Comparison of ENCODE assay signal across 15 cellular contexts in genomic region chr1:22639286-22639685, GRCh38. TPM values are rescaled to one million over a fixed set of nuclear protein-coding genes. Genes with fewer than 3 reads are reported as not detected.
DNase-seq lines count a peak whose midpoint lies in the region; ATAC-seq, FAIRE-seq and TF ChIP-seq lines count a peak whose summit lies in the region.
"Had no signal": no experiment of that assay in that cellular context is flagged by ENCODE, and none has a peak within 500 bp of the region (broad histone marks: within the 10 kb centered on the region; RNA-seq: fewer than 3 reads in every experiment).

No MANE protein-coding gene starts in this region.

- FAIRE-seq in K562 (lab: Jason Lieb, UNC) (no peak), HepG2 (lab: Jason Lieb, UNC) (no peak)
- FAIRE-seq: G401.6 had no signal

- no peaks in the 10 kb centered on the region; a peak in 1 of 7 replicates for H3K36me3 Mint-ChIP-seq in H9 (ENCODE audit: insufficient read depth in 1 of 3, low read depth in 3 of 3)

- no peaks in the 10 kb centered on the region for H3K9me3 Mint-ChIP-seq in H9
- H3K9me3 Mint-ChIP-seq: activated CD4-positive, alpha-beta T cell treated with anti-CD3 and anti-CD28 coated beads, Interleukin-2, amount 10 ng/mL, durations not matched to agents 24 days and 14 days had no signal

- H4K20me1 ChIP-seq in H9 (ENCODE audit: control insufficient read depth, insufficient read depth, insufficient read length) = peaks cover 3% of the 10 kb centered on the region
- H4K20me1 ChIP-seq in K562 (replicated peaks; ENCODE audit: control insufficient read depth, insufficient read depth, low read length) = peaks cover 28% of the 10 kb centered on the region
- H4K20me1 ChIP-seq in HepG2 (ENCODE audit: insufficient read depth, low read length) = peaks cover 3% of the 10 kb centered on the region; the same call in 1 of the 2 replicates

- H2BK20ac ChIP-seq in H9 (ENCODE audit: low read depth, low read length, poor library complexity, severe bottlenecking) = no peak overlapping the region

- no peak overlapping the region for H3K27ac ChIP-seq in H9 (ENCODE audit: insufficient read length, low read depth, low read length)
- no peak overlapping the region for H3K27ac ChIP-seq in K562 (ENCODE audit: extremely low read depth, low read depth, low read length)
- H3K27ac ChIP-seq in HepG2 (ENCODE audit: extremely low read length, insufficient read depth, low read length) = no peak overlapping the region
- H3K27ac ChIP-seq: adrenal gland, Peyer's patch had no signal

- TF ChIP-seq EP300 in K562 (IDR thresholded peaks at IDR 0.05; ENCODE audit: low read length) = 0 out of 2 replicates have a peak, but pooled peaks have one; percentile 8
- TF ChIP-seq EP300 in HepG2 (IDR thresholded peaks at IDR 0.05; ENCODE audit: low read depth in 2 of 2, low read length in 2 of 2) = no peak
- TF ChIP-seq EP300 in HepG2 (CRISPR knock-in tag; IDR thresholded peaks at IDR 0.05; ENCODE audit: borderline replicate concordance) = no peak

- no peaks in the 10 kb centered on the region for H3K23me2 ChIP-seq in H9 (ENCODE audit: insufficient read length, low read depth, low read length, poor library complexity, severe bottlenecking)

- DNase-seq in BJ (ENCODE audit: low read depth) = peak; percentile 6
- peak; percentile 84 for DNase-seq in H9
- DNase-seq in K562 (ENCODE audit: extremely low read depth in 1 of 4, low spot score in 3 of 4) = peak; percentile 70 to 89 (median 82)
- no peak for DNase-seq in HepG2 (ENCODE audit: low spot score)
- no peak for DNase-seq in NCI-H2029 treated with DMSO at 0.1 percent for 48 hours (lab: John Stamatoyannopoulos, UW)
- no peak for DNase-seq in stimulated activated CD4-positive, alpha-beta T cell treated with anti-CD3 and anti-CD28 coated beads, Interleukin-12 subunit alpha, Interleukin-12 subunit beta, amount 100 ng/mL, for 4 hours
- DNase-seq: activated CD4-positive, alpha-beta T cell treated with anti-CD3 and anti-CD28 coated beads, Interleukin-2, amount 10 ng/mL, durations not matched to agents 24 days and 14 days; MV-4-11; stimulated activated CD4-positive, alpha-beta T cell treated with anti-CD3 and anti-CD28 coated beads, Interleukin-4, amount 100 ng/mL, for 1 hour; trophoblast cell had no signal

- POLR2A ChIA-PET in BJ (lab: Charles Lee) = interaction anchor here (0.6 kb wide), 1 partner anchor 474 kb away, joined by 5 read pairs; no protein-coding TSS in a partner anchor
- POLR2A ChIA-PET in K562 (lab: Yijun Ruan, JAX) = interaction anchor here (0.6 to 1.0 kb wide), 4 partner anchors 16 to 295 kb away, joined by 3 to 4 read pairs (median 4); no protein-coding TSS in a partner anchor
- POLR2A ChIA-PET in HepG2 (lab: Yijun Ruan, JAX) = no interaction called here

- no peak overlapping the region for H3K18ac ChIP-seq in H9 (ENCODE audit: insufficient read length, low read depth, low read length)

- H3K4ac ChIP-seq in H9 (ENCODE audit: low read depth, low read length) = no peak overlapping the region

- H4K5ac ChIP-seq in H9 (ENCODE audit: insufficient read length, low read depth, low read length) = no peak overlapping the region

- no peak overlapping the region for H2BK5ac ChIP-seq in H9 (ENCODE audit: insufficient read length, low read length)

- H2BK15ac ChIP-seq in H9 (ENCODE audit: low read depth, low read length) = no peak overlapping the region

- TF ChIP-seq CTCF in BJ (IDR thresholded peaks at IDR 0.05; ENCODE audit: insufficient read depth, low read depth, low read length) (0 out of 2 replicates have a peak, but pooled peaks have one; percentile 13), H9 (conservative IDR thresholded peaks at IDR 0.05) (peak; percentile 60), K562 (IDR thresholded peaks at IDR 0.05 in 2 of 3, conservative IDR thresholded peaks at IDR 0.05 in 1 of 3; ENCODE audit: insufficient read depth in 2 of 3, low read depth in 1 of 3, low read length in 3 of 3) (peak; percentile 38 to 48 (median 44)), HepG2 (CRISPR knock-in tag; IDR thresholded peaks at IDR 0.05) (peak; percentile 15; the same call in 1 of the 2 replicates)

- TF ChIP-seq RAD21 in K562 (CRISPR knock-in tag; conservative IDR thresholded peaks at IDR 0.05 in 1 of 2, IDR thresholded peaks at IDR 0.05 in 1 of 2) (no peak), HepG2 (CRISPR knock-in tag; IDR thresholded peaks at IDR 0.05) (no peak)

- H3K27ac Mint-ChIP-seq in H9 = peak overlapping the region in 2 of 3 experiments; percentile 70 to 89; a peak in 3 of 7 replicates
- H3K27ac Mint-ChIP-seq: activated CD4-positive, alpha-beta T cell treated with anti-CD3 and anti-CD28 coated beads, Interleukin-2, amount 10 ng/mL, durations not matched to agents 24 days and 14 days had no signal

- peaks cover 5% of the 10 kb centered on the region for H3K27me3 ChIP-seq in BJ (ENCODE audit: control insufficient read depth, insufficient read depth, low read length)
- no peaks in the 10 kb centered on the region for H3K27me3 ChIP-seq in H9 (ENCODE audit: insufficient read depth, low read length)
- H3K27me3 ChIP-seq in K562 (ENCODE audit: control insufficient read depth in 2 of 2, insufficient read depth in 2 of 2, low read length in 2 of 2) = peaks cover 0 to 29% of the 10 kb centered on the region in 2 experiments; a peak in 2 of 5 replicates
- H3K27me3 ChIP-seq in HepG2 (ENCODE audit: control insufficient read depth in 1 of 2, insufficient read depth in 2 of 2, low read length in 2 of 2) = peaks cover 4 to 19% of the 10 kb centered on the region in 2 experiments; a peak in 3 of 5 replicates
- H3K27me3 ChIP-seq: adrenal gland, Peyer's patch had no signal

- H3K23ac ChIP-seq in H9 (ENCODE audit: insufficient read length, low read depth, low read length) = no peak overlapping the region

- H4K91ac ChIP-seq in H9 (ENCODE audit: insufficient read length, low read depth, low read length) = no peak overlapping the region

- H3K4me1 ChIP-seq in H9 (ENCODE audit: insufficient read depth, low read length) (no peaks in the 10 kb centered on the region), K562 (replicated peaks in 1 of 2; ENCODE audit: control insufficient read depth in 2 of 2, insufficient read depth in 2 of 2, low read length in 2 of 2) (peaks cover 0 to 16% of the 10 kb centered on the region in 2 experiments; a peak in 3 of 5 replicates), HepG2 (ENCODE audit: insufficient read depth, low read length) (no peaks in the 10 kb centered on the region)
- H3K4me1 ChIP-seq: Peyer's patch had no signal

- H3K14ac ChIP-seq in H9 (ENCODE audit: insufficient read depth, low read length) = no peak overlapping the region; the same call in 1 of the 2 replicates

- H2BK120ac ChIP-seq in H9 (ENCODE audit: low read depth, low read length, poor library complexity, severe bottlenecking) = no peak overlapping the region

- H3K36me3 ChIP-seq in BJ (ENCODE audit: control insufficient read depth, insufficient read depth, low read length) (no peaks in the 10 kb centered on the region), K562 (ENCODE audit: control insufficient read depth, insufficient read depth, low read length) (no peaks in the 10 kb centered on the region), HepG2 (replicated peaks in 1 of 2; ENCODE audit: control insufficient read depth in 1 of 2, insufficient read depth in 2 of 2, low read length in 2 of 2) (no peaks in the 10 kb centered on the region)
- H3K36me3 ChIP-seq: adrenal gland, Peyer's patch had no signal

- TF ChIP-seq POLR2A in K562 (conservative IDR thresholded peaks at IDR 0.05) (no peak), HepG2 (IDR thresholded peaks at IDR 0.05; ENCODE audit: insufficient read depth in 1 of 2, low read depth in 2 of 2, low read length in 2 of 2) (no peak)

- CTCF ChIA-PET in BJ (lab: Yijun Ruan, JAX) (interaction anchor here (0.6 to 8.4 kb wide), 5 partner anchors 111 to 232 kb away, joined by 3 to 237 read pairs (median 3); no protein-coding TSS in a partner anchor), K562 (lab: Yijun Ruan, JAX; ENCODE audit: low intra/inter-chr PET ratio) (interaction anchor here (0.6 to 6.1 kb wide), 2 partner anchors 217 to 512 kb away, joined by 3 to 96 read pairs; no protein-coding TSS in a partner anchor), HepG2 (lab: Yijun Ruan, JAX; ENCODE audit: low intra/inter-chr PET ratio, low total read pairs) (interaction anchor here (1.2 kb wide), 1 partner anchor 219 kb away, joined by 3 read pairs; no protein-coding TSS in a partner anchor)

- H3K4me2 ChIP-seq in H9 (ENCODE audit: insufficient read depth, insufficient read length, low read length) (peak overlapping the region; percentile 1), K562 (ENCODE audit: insufficient read depth, low read length) (peak overlapping the region; percentile 14; the same call in 1 of the 2 replicates), HepG2 (ENCODE audit: low read depth, low read length) (no peak overlapping the region)

- H3K9ac ChIP-seq in H9 (ENCODE audit: extremely low read depth, insufficient read length, low read length) (no peak overlapping the region), K562 (ENCODE audit: insufficient read depth in 1 of 2, low read depth in 2 of 2, low read length in 2 of 2) (0 out of 4 replicates have a peak overlapping the region, but pooled peaks of 1 of the 2 experiments have one; percentile 6), HepG2 (ENCODE audit: insufficient read depth, low read depth, low read length) (no peak overlapping the region)

- peaks cover 6 to 9% of the 10 kb centered on the region in 2 experiments for H3K4me1 Mint-ChIP-seq in H9
- H3K4me1 Mint-ChIP-seq: activated CD4-positive, alpha-beta T cell treated with anti-CD3 and anti-CD28 coated beads, Interleukin-2, amount 10 ng/mL, durations not matched to agents 24 days and 14 days had no signal

- no peaks in the 10 kb centered on the region for H3K79me1 ChIP-seq in H9 (ENCODE audit: insufficient read depth, low read depth, low read length, poor library complexity, severe bottlenecking)

- no CpG with 5 or more reads among the region's 8 CpGs for WGBS in H9 (ENCODE audit: extremely low coverage, insufficient read length, low lambda C conversion rate)
- 1% methylated on average over 8 of the region's 8 CpGs for WGBS in K562 (ENCODE audit: insufficient coverage, low coverage, missing lambda C conversion rate)
- WGBS in HepG2 (ENCODE audit: low lambda C conversion rate) = 20% methylated on average over 2 of the region's 8 CpGs

- H3K56ac ChIP-seq in H9 (ENCODE audit: insufficient read length, low read depth, low read length) = no peak overlapping the region

- H3K4me3 ChIP-seq in BJ (ENCODE audit: low read depth, low read length) (no peak overlapping the region), K562 (no peak overlapping the region), HepG2 (replicated peaks in 1 of 3; ENCODE audit: insufficient read depth in 1 of 3, low read depth in 2 of 3, low read length in 3 of 3) (no peak overlapping the region)

- H3K9me1 ChIP-seq in K562 (ENCODE audit: control insufficient read depth, insufficient read depth, low read length) = no peaks in the 10 kb centered on the region

- H2BK12ac ChIP-seq in H9 (ENCODE audit: insufficient read length, low read depth, low read length) = no peak overlapping the region

- no peak overlapping the region for H2AK5ac ChIP-seq in H9 (ENCODE audit: insufficient read length, low read length)

- H3K9me3 ChIP-seq in H9 (ENCODE audit: control insufficient read depth, low read depth, low read length) (no peaks in the 10 kb centered on the region), K562 (replicated peaks; ENCODE audit: control insufficient read depth, insufficient read depth, low read depth, low read length) (no peaks in the 10 kb centered on the region), HepG2 (ENCODE audit: low read length) (no peaks in the 10 kb centered on the region)
- H3K9me3 ChIP-seq: adrenal gland, Peyer's patch had no signal

- no TSS peak for BruUV-seq in K562 (replicated peaks; lab: Mats Ljungman, UMichigan)
- BruUV-seq in HepG2 (replicated peaks; lab: Mats Ljungman, UMichigan) = no TSS peak

- intact Hi-C loops in K562 (cut with micrococcal nuclease) = no loop called here
- intact Hi-C loops in HepG2 (cut with micrococcal nuclease; ENCODE audit: unreplicated experiment) = no loop called here

- ATAC-seq in K562 = peak; percentile 86
- no peak for ATAC-seq in HepG2
- ATAC-seq in HG03439 (IDR thresholded peaks at IDR 0.05; ENCODE audit: unreplicated experiment) = no peak
- ATAC-seq in GM21717 (IDR thresholded peaks at IDR 0.05; ENCODE audit: unreplicated experiment) = no peak

- H4K8ac ChIP-seq in H9 (replicated peaks; ENCODE audit: insufficient read length, low read depth, low read length) = no peak overlapping the region

- in situ Hi-C loops in K562 (cut with MboI) = no loop called here
- in situ Hi-C loops in HepG2 (cut with HindIII; ENCODE audit: extremely low pct_ligation_motif_present, low pct_unique_long_range_greater_than_20kb) = no loop called here

- H3K79me2 ChIP-seq in H9 (ENCODE audit: insufficient read depth, low read length) = no peaks in the 10 kb centered on the region
- no peaks in the 10 kb centered on the region for H3K79me2 ChIP-seq in K562 (ENCODE audit: control insufficient read depth, insufficient read depth, low read length)
- H3K79me2 ChIP-seq in HepG2 (ENCODE audit: insufficient read depth, low read length) = no peaks in the 10 kb centered on the region

- peak overlapping the region; percentile 98 for H2AFZ ChIP-seq in H9 (ENCODE audit: low read length)
- H2AFZ ChIP-seq in K562 (ENCODE audit: low read depth, low read length) = peak overlapping the region; percentile 26; the same call in 1 of the 2 replicates
- H2AFZ ChIP-seq in HepG2 (ENCODE audit: low read length) = no peak overlapping the region

- no peak overlapping the region for H3K4me3 Mint-ChIP-seq in H9
- H3K4me3 Mint-ChIP-seq: activated CD4-positive, alpha-beta T cell treated with anti-CD3 and anti-CD28 coated beads, Interleukin-2, amount 10 ng/mL, durations not matched to agents 24 days and 14 days had no signal

- H3K27me3 Mint-ChIP-seq in H9 (ENCODE audit: low read depth) = peaks cover 3% of the 10 kb centered on the region
- H3K27me3 Mint-ChIP-seq: activated CD4-positive, alpha-beta T cell treated with anti-CD3 and anti-CD28 coated beads, Interleukin-2, amount 10 ng/mL, durations not matched to agents 24 days and 14 days had no signal

- no peak overlapping the region for H3T11ph ChIP-seq in H9 (ENCODE audit: low read length)

RNA-seq across cellular contexts. Expression of gene C1QA, which starts 2.9 kb away (rescaled TPM):
- polyA plus RNA-seq in BJ (2011; rRNA removed) (not detected in 2 replicates), K562 (2011; rRNA removed) (not detected in 2 replicates), K562 (2014; fragmentation: Illumina TruSeq; extraction: Trizol) (not detected in 2 replicates), K562 (2014; fragmentation: Nextera tagmentation; extraction: Ambion mirVana) (not detected), K562 (2014; rRNA removed) (not detected in 2 replicates), HepG2 (2011; rRNA removed) (not detected in 2 replicates)
- polyA minus RNA-seq in BJ (2011; rRNA and poly(A)+ RNA removed) = not detected in 2 replicates
- total RNA-seq in H9 (2021) (not detected in 2 replicates), K562 (2014; rRNA removed) (not detected in 2 replicates), K562 (2014; rRNA removed; fragmentation: Illumina TruSeq; extraction: Trizol) (not detected in 2 replicates), K562 (2015; rRNA removed; fragmentation: Illumina TruSeq; extraction: Trizol) (not detected in 2 replicates), K562 (2021) (0.71 and 0.94 TPM in 2 replicates), HepG2 (2016; rRNA removed; fragmentation: Illumina TruSeq; extraction: Trizol) (not detected in 2 replicates)
- total RNA-seq in K562 (2011; cell fraction: chromatin; rRNA removed; ENCODE audit: low replicate concordance) = not detected in 2 replicates
- total RNA-seq in K562 (2011; cell fraction: nucleolus; rRNA removed) = not detected in 2 replicates
- not detected in 2 replicates for total RNA-seq in K562 (2011; cell fraction: nucleoplasm; rRNA removed)
- polyA plus RNA-seq in K562 (2011; cell fraction: cytosol; rRNA removed) = not detected in 2 replicates
- polyA plus RNA-seq in K562 (2011; cell fraction: nucleus; rRNA removed) = not detected in 2 replicates
- polyA plus RNA-seq in K562 (2012) = not detected in 2 replicates
- polyA minus RNA-seq in K562 (2011; rRNA and poly(A)+ RNA removed) = not detected in 2 replicates
- not detected in 2 replicates for polyA minus RNA-seq in K562 (2011; cell fraction: cytosol; rRNA and poly(A)+ RNA removed)
- polyA minus RNA-seq in K562 (2011; cell fraction: nucleus; rRNA and poly(A)+ RNA removed) = not detected in 2 replicates
- not detected in 2 replicates for total RNA-seq in HepG2 (2016; cell fraction: cytosol; rRNA removed; fragmentation: Illumina TruSeq; extraction: Trizol; ENCODE audit: low read depth)
- total RNA-seq in HepG2 (2016; cell fraction: insoluble cytoplasmic fraction; rRNA removed; fragmentation: Illumina TruSeq; extraction: Trizol) = not detected in 2 replicates
- total RNA-seq in HepG2 (2016; cell fraction: membrane; rRNA removed; fragmentation: Illumina TruSeq; extraction: Trizol) = not detected in 2 replicates
- total RNA-seq in HepG2 (2016; cell fraction: nucleus; rRNA removed; fragmentation: Illumina TruSeq; extraction: Trizol) = not detected in 2 replicates
- not detected in 2 replicates for polyA plus RNA-seq in HepG2 (2011; cell fraction: cytosol; rRNA removed)
- polyA plus RNA-seq in HepG2 (2011; cell fraction: nucleus; rRNA removed) = not detected in 2 replicates
- polyA plus RNA-seq in HepG2 (2012) = not detected in 2 replicates
- polyA plus RNA-seq in HepG2 (2016; cell fraction: cytosol; fragmentation: Illumina TruSeq; extraction: Trizol; ENCODE audit: low read depth) = not detected in 2 replicates
- polyA plus RNA-seq in HepG2 (2016; cell fraction: insoluble cytoplasmic fraction; fragmentation: Illumina TruSeq; extraction: Trizol; ENCODE audit: low read depth) = not detected in 2 replicates
- polyA plus RNA-seq in HepG2 (2016; cell fraction: membrane; fragmentation: Illumina TruSeq; extraction: Trizol; ENCODE audit: low read depth) = not detected in 2 replicates
- polyA plus RNA-seq in HepG2 (2016; cell fraction: nucleus; fragmentation: Illumina TruSeq; extraction: Trizol; ENCODE audit: insufficient read depth, low read depth) = not detected in 2 replicates
- not detected in 2 replicates for polyA minus RNA-seq in HepG2 (2011; rRNA and poly(A)+ RNA removed; ENCODE audit: low replicate concordance)
- polyA minus RNA-seq in HepG2 (2011; cell fraction: cytosol; rRNA and poly(A)+ RNA removed) = not detected in 2 replicates
- polyA minus RNA-seq in HepG2 (2011; cell fraction: nucleus; rRNA and poly(A)+ RNA removed) = not detected in 2 replicates
- total RNA-seq: activated CD4-positive, alpha-beta T cell treated with anti-CD3 and anti-CD28 coated beads, Interleukin-2, amount 10 ng/mL, durations not matched to agents 24 days and 14 days had no signal

RNA-seq across cellular contexts. Expression of gene C1QC, which starts 4.1 kb away (rescaled TPM):
- polyA plus RNA-seq in BJ (2011; rRNA removed) = not detected in 2 replicates
- polyA minus RNA-seq in BJ (2011; rRNA and poly(A)+ RNA removed) = not detected in 2 replicates
- total RNA-seq in H9 (2021) = not detected in 2 replicates
- total RNA-seq in K562 (2011; cell fraction: chromatin; rRNA removed; ENCODE audit: low replicate concordance) = not detected in 2 replicates
- not detected in 2 replicates for total RNA-seq in K562 (2011; cell fraction: nucleolus; rRNA removed)
- total RNA-seq in K562 (2011; cell fraction: nucleoplasm; rRNA removed) = not detected in 2 replicates
- total RNA-seq in K562 (2014; rRNA removed) = not detected in 2 replicates
- total RNA-seq in K562 (2014; rRNA removed; fragmentation: Illumina TruSeq; extraction: Trizol) = not detected in 2 replicates
- not detected in 2 replicates for total RNA-seq in K562 (2015; rRNA removed; fragmentation: Illumina TruSeq; extraction: Trizol)
- total RNA-seq in K562 (2021) = 0.47 and 0.69 TPM in 2 replicates
- polyA plus RNA-seq in K562 (2011; rRNA removed) = not detected in 2 replicates
- polyA plus RNA-seq in K562 (2011; cell fraction: cytosol; rRNA removed) = not detected in 2 replicates
- polyA plus RNA-seq in K562 (2011; cell fraction: nucleus; rRNA removed) = not detected in 2 replicates
- polyA plus RNA-seq in K562 (2012) = not detected in 2 replicates
- polyA plus RNA-seq in K562 (2014; fragmentation: Illumina TruSeq; extraction: Trizol) = not detected in 2 replicates
- polyA plus RNA-seq in K562 (2014; fragmentation: Nextera tagmentation; extraction: Ambion mirVana) = not detected
- polyA plus RNA-seq in K562 (2014; rRNA removed) = not detected in 2 replicates
- polyA minus RNA-seq in K562 (2011; rRNA and poly(A)+ RNA removed) = not detected in 2 replicates
- polyA minus RNA-seq in K562 (2011; cell fraction: cytosol; rRNA and poly(A)+ RNA removed) = not detected in 2 replicates
- not detected in 2 replicates for polyA minus RNA-seq in K562 (2011; cell fraction: nucleus; rRNA and poly(A)+ RNA removed)
- not detected in 2 replicates for total RNA-seq in HepG2 (2016; rRNA removed; fragmentation: Illumina TruSeq; extraction: Trizol)
- not detected in 2 replicates for total RNA-seq in HepG2 (2016; cell fraction: cytosol; rRNA removed; fragmentation: Illumina TruSeq; extraction: Trizol; ENCODE audit: low read depth)
- total RNA-seq in HepG2 (2016; cell fraction: insoluble cytoplasmic fraction; rRNA removed; fragmentation: Illumina TruSeq; extraction: Trizol) = not detected in 2 replicates
- not detected in 2 replicates for total RNA-seq in HepG2 (2016; cell fraction: membrane; rRNA removed; fragmentation: Illumina TruSeq; extraction: Trizol)
- total RNA-seq in HepG2 (2016; cell fraction: nucleus; rRNA removed; fragmentation: Illumina TruSeq; extraction: Trizol) = not detected in 2 replicates
- not detected in 2 replicates for polyA plus RNA-seq in HepG2 (2011; rRNA removed)
- not detected in 2 replicates for polyA plus RNA-seq in HepG2 (2011; cell fraction: cytosol; rRNA removed)
- not detected in 2 replicates for polyA plus RNA-seq in HepG2 (2011; cell fraction: nucleus; rRNA removed)
- polyA plus RNA-seq in HepG2 (2012) = not detected in 2 replicates
- polyA plus RNA-seq in HepG2 (2016; cell fraction: cytosol; fragmentation: Illumina TruSeq; extraction: Trizol; ENCODE audit: low read depth) = not detected in 2 replicates
- not detected in 2 replicates for polyA plus RNA-seq in HepG2 (2016; cell fraction: insoluble cytoplasmic fraction; fragmentation: Illumina TruSeq; extraction: Trizol; ENCODE audit: low read depth)
- polyA plus RNA-seq in HepG2 (2016; cell fraction: membrane; fragmentation: Illumina TruSeq; extraction: Trizol; ENCODE audit: low read depth) = not detected in 2 replicates
- not detected in 2 replicates for polyA plus RNA-seq in HepG2 (2016; cell fraction: nucleus; fragmentation: Illumina TruSeq; extraction: Trizol; ENCODE audit: insufficient read depth, low read depth)
- not detected in 2 replicates for polyA minus RNA-seq in HepG2 (2011; rRNA and poly(A)+ RNA removed; ENCODE audit: low replicate concordance)
- not detected in 2 replicates for polyA minus RNA-seq in HepG2 (2011; cell fraction: cytosol; rRNA and poly(A)+ RNA removed)
- polyA minus RNA-seq in HepG2 (2011; cell fraction: nucleus; rRNA and poly(A)+ RNA removed) = not detected in 2 replicates
- total RNA-seq: activated CD4-positive, alpha-beta T cell treated with anti-CD3 and anti-CD28 coated beads, Interleukin-2, amount 10 ng/mL, durations not matched to agents 24 days and 14 days had no signal

RNA-seq across cellular contexts. Expression of gene C1QB, which starts 13.8 kb away (rescaled TPM):
- polyA plus RNA-seq in BJ (2011; rRNA removed) = not detected in 2 replicates
- polyA minus RNA-seq in BJ (2011; rRNA and poly(A)+ RNA removed) = not detected in 2 replicates
- not detected in 2 replicates for total RNA-seq in H9 (2021)
- not detected in 2 replicates for total RNA-seq in K562 (2011; cell fraction: chromatin; rRNA removed; ENCODE audit: low replicate concordance)
- not detected in 2 replicates for total RNA-seq in K562 (2011; cell fraction: nucleolus; rRNA removed)
- total RNA-seq in K562 (2011; cell fraction: nucleoplasm; rRNA removed) = not detected in 2 replicates
- total RNA-seq in K562 (2014; rRNA removed) = not detected in 2 replicates
- total RNA-seq in K562 (2014; rRNA removed; fragmentation: Illumina TruSeq; extraction: Trizol) = not detected in 2 replicates
- total RNA-seq in K562 (2015; rRNA removed; fragmentation: Illumina TruSeq; extraction: Trizol) = not detected in 2 replicates
- 0.51 and 0.55 TPM in 2 replicates for total RNA-seq in K562 (2021)
- polyA plus RNA-seq in K562 (2011; rRNA removed) = not detected in 2 replicates
- polyA plus RNA-seq in K562 (2011; cell fraction: cytosol; rRNA removed) = not detected in 2 replicates
- polyA plus RNA-seq in K562 (2011; cell fraction: nucleus; rRNA removed) = not detected in 2 replicates
- not detected in 2 replicates for polyA plus RNA-seq in K562 (2012)
- polyA plus RNA-seq in K562 (2014; fragmentation: Illumina TruSeq; extraction: Trizol) = not detected in 2 replicates
- not detected for polyA plus RNA-seq in K562 (2014; fragmentation: Nextera tagmentation; extraction: Ambion mirVana)
- not detected in 2 replicates for polyA plus RNA-seq in K562 (2014; rRNA removed)
- not detected in 2 replicates for polyA minus RNA-seq in K562 (2011; rRNA and poly(A)+ RNA removed)
- not detected in 2 replicates for polyA minus RNA-seq in K562 (2011; cell fraction: cytosol; rRNA and poly(A)+ RNA removed)
- not detected in 2 replicates for polyA minus RNA-seq in K562 (2011; cell fraction: nucleus; rRNA and poly(A)+ RNA removed)
- not detected in 2 replicates for total RNA-seq in HepG2 (2016; rRNA removed; fragmentation: Illumina TruSeq; extraction: Trizol)
- total RNA-seq in HepG2 (2016; cell fraction: cytosol; rRNA removed; fragmentation: Illumina TruSeq; extraction: Trizol; ENCODE audit: low read depth) = not detected in 2 replicates
- not detected in 2 replicates for total RNA-seq in HepG2 (2016; cell fraction: insoluble cytoplasmic fraction; rRNA removed; fragmentation: Illumina TruSeq; extraction: Trizol)
- total RNA-seq in HepG2 (2016; cell fraction: membrane; rRNA removed; fragmentation: Illumina TruSeq; extraction: Trizol) = not detected in 2 replicates
- not detected in 2 replicates for total RNA-seq in HepG2 (2016; cell fraction: nucleus; rRNA removed; fragmentation: Illumina TruSeq; extraction: Trizol)
- polyA plus RNA-seq in HepG2 (2011; rRNA removed) = not detected in 2 replicates
- not detected in 2 replicates for polyA plus RNA-seq in HepG2 (2011; cell fraction: cytosol; rRNA removed)
- not detected in 2 replicates for polyA plus RNA-seq in HepG2 (2011; cell fraction: nucleus; rRNA removed)
- polyA plus RNA-seq in HepG2 (2012) = not detected in 2 replicates
- not detected in 2 replicates for polyA plus RNA-seq in HepG2 (2016; cell fraction: cytosol; fragmentation: Illumina TruSeq; extraction: Trizol; ENCODE audit: low read depth)
- not detected in 2 replicates for polyA plus RNA-seq in HepG2 (2016; cell fraction: insoluble cytoplasmic fraction; fragmentation: Illumina TruSeq; extraction: Trizol; ENCODE audit: low read depth)
- not detected in 2 replicates for polyA plus RNA-seq in HepG2 (2016; cell fraction: membrane; fragmentation: Illumina TruSeq; extraction: Trizol; ENCODE audit: low read depth)
- not detected in 2 replicates for polyA plus RNA-seq in HepG2 (2016; cell fraction: nucleus; fragmentation: Illumina TruSeq; extraction: Trizol; ENCODE audit: insufficient read depth, low read depth)
- polyA minus RNA-seq in HepG2 (2011; rRNA and poly(A)+ RNA removed; ENCODE audit: low replicate concordance) = not detected in 2 replicates
- not detected in 2 replicates for polyA minus RNA-seq in HepG2 (2011; cell fraction: cytosol; rRNA and poly(A)+ RNA removed)
- not detected in 2 replicates for polyA minus RNA-seq in HepG2 (2011; cell fraction: nucleus; rRNA and poly(A)+ RNA removed)
- total RNA-seq: activated CD4-positive, alpha-beta T cell treated with anti-CD3 and anti-CD28 coated beads, Interleukin-2, amount 10 ng/mL, durations not matched to agents 24 days and 14 days had no signal

Comparison
In these comparisons a context has a peak if more than half of its experiments do, and no peak if none do; other contexts are left out.
1. DNase-seq: peak in BJ (single experiment), H9 (single experiment) and K562 (4 of 4); none in HepG2 (single experiment), NCI-H2029 treated with DMSO at 0.1 percent for 48 hours (single experiment) and stimulated activated CD4-positive, alpha-beta T cell treated with anti-CD3 and anti-CD28 coated beads, Interleukin-12 subunit alpha, Interleukin-12 subunit beta, amount 100 ng/mL, for 4 hours (single experiment).
2. Peak in every context shown above with its lines, with median percentiles within 50 percentile points of each other: CTCF ChIP-seq.